Comparison of ENCODE assay signal across 1 cellular context in the genomic region with DNA sequence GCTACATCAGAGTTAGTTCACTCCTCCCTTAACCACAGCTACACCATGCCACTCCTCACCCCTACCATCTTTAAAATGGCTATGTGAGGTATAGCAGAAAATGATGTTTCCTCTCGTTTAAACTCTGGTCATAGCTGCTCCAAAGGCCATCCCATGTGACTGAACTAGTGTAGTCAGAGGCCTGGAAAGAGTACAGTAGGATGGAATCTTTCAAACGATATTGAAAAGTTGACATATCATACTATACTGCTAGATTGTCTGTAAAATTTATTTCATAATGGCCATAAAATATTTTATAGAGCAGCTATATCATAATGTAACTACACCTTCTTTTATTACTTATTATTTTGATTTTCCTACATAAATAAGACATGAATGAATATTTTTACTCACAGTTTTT.
TF ChIP-seq lines count a peak whose summit lies in the region.

No MANE protein-coding gene starts in this region.

TF ChIP-seq in IMR-90, 13 proteins besides CTCF, POLR2A, EP300 and RAD21 (continued from another document):
- TF ChIP-seq, protein P1, sequence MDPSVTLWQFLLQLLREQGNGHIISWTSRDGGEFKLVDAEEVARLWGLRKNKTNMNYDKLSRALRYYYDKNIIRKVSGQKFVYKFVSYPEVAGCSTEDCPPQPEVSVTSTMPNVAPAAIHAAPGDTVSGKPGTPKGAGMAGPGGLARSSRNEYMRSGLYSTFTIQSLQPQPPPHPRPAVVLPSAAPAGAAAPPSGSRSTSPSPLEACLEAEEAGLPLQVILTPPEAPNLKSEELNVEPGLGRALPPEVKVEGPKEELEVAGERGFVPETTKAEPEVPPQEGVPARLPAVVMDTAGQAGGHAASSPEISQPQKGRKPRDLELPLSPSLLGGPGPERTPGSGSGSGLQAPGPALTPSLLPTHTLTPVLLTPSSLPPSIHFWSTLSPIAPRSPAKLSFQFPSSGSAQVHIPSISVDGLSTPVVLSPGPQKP (IDR thresholded peaks at IDR 0.05; ENCODE audit: borderline replicate concordance, low read depth, low read length), result no peak
- TF ChIP-seq CHD1 (IDR thresholded peaks at IDR 0.05; ENCODE audit: low read depth, low read length), result no peak
- no peak for TF ChIP-seq MAFK (IDR thresholded peaks at IDR 0.05; ENCODE audit: low read depth, low read length)
